Comparison of ENCODE assay signal across 14 cellular contexts in genomic region chr12:114848661-114849060, GRCh38.
DNase-seq lines count a peak whose midpoint lies in the region; ATAC-seq and TF ChIP-seq lines count a peak whose summit lies in the region.
"Had no signal": no experiment of that assay in that cellular context is flagged by ENCODE, and none has a peak within 500 bp of the region (broad histone marks: within the 10 kb centered on the region; RNA-seq: fewer than 3 reads in every experiment).

No MANE protein-coding gene starts in this region.

- H3K27me3 ChIP-seq in BJ (ENCODE audit: control insufficient read depth, insufficient read depth, low read length), result no peaks in the 10 kb centered on the region; the same call in 1 of the 2 replicates
- no peaks in the 10 kb centered on the region for H3K27me3 ChIP-seq in MG63
- H3K27me3 ChIP-seq: pancreas had no signal

- no peaks in the 10 kb centered on the region for H3K9me3 Mint-ChIP-seq in progenitor cell of endocrine pancreas (ENCODE audit: low read depth)
- H3K9me3 Mint-ChIP-seq in activated naive CD4-positive, alpha-beta T cell treated with anti-CD3 and anti-CD28 coated beads for 36 hours, result peaks cover 5% of the 10 kb centered on the region
- H3K9me3 Mint-ChIP-seq: central memory CD8-positive, alpha-beta T cell had no signal

- CTCF ChIA-PET in BJ (lab: Yijun Ruan, JAX), result interaction anchor here (0.6 kb wide), 1 partner anchor 200 kb away, joined by 3 read pairs; no protein-coding TSS in a partner anchor
- CTCF ChIA-PET in activated naive CD4-positive, alpha-beta T cell treated with anti-CD3 and anti-CD28 coated beads for 36 hours (lab: Charles Lee), result no interaction called here

- TF ChIP-seq CTCF in BJ (IDR thresholded peaks at IDR 0.05; ENCODE audit: insufficient read depth, low read depth, low read length) (no peak), fibroblast of mammary gland (conservative IDR thresholded peaks at IDR 0.05; ENCODE audit: control insufficient read depth, insufficient read depth, low read depth, low read length) (no peak), progenitor cell of endocrine pancreas (IDR thresholded peaks at IDR 0.05; ENCODE audit: unreplicated experiment) (no peak)

- no peak for ATAC-seq in HG03439 (IDR thresholded peaks at IDR 0.05; ENCODE audit: unreplicated experiment)

- POLR2A ChIA-PET in BJ (lab: Charles Lee), result no interaction called here

- peak overlapping the region; percentile 38 for H3K27ac Mint-ChIP-seq in progenitor cell of endocrine pancreas
- H3K27ac Mint-ChIP-seq in activated naive CD4-positive, alpha-beta T cell treated with anti-CD3 and anti-CD28 coated beads for 36 hours, result no peak overlapping the region
- H3K27ac Mint-ChIP-seq: memory B cell had no signal

- no peaks in the 10 kb centered on the region for H3K36me3 Mint-ChIP-seq in progenitor cell of endocrine pancreas (ENCODE audit: insufficient read depth)
- no peaks in the 10 kb centered on the region for H3K36me3 Mint-ChIP-seq in activated naive CD4-positive, alpha-beta T cell treated with anti-CD3 and anti-CD28 coated beads for 36 hours (ENCODE audit: low read depth)
- H3K36me3 Mint-ChIP-seq: memory B cell had no signal

- H3K27me3 Mint-ChIP-seq in progenitor cell of endocrine pancreas, result peaks cover 7% of the 10 kb centered on the region
- peaks cover 1% of the 10 kb centered on the region for H3K27me3 Mint-ChIP-seq in activated naive CD4-positive, alpha-beta T cell treated with anti-CD3 and anti-CD28 coated beads for 36 hours (ENCODE audit: low read depth)
- H3K27me3 Mint-ChIP-seq: central memory CD8-positive, alpha-beta T cell had no signal

- intact Hi-C loops in activated naive CD4-positive, alpha-beta T cell treated with anti-CD3 and anti-CD28 coated beads for 36 hours (cut with micrococcal nuclease), result no loop called here

- H3K4me3 ChIP-seq in BJ (ENCODE audit: low read depth, low read length) (no peak overlapping the region), MG63 (no peak overlapping the region), fibroblast of mammary gland (ENCODE audit: control insufficient read depth, low read depth, low read length) (no peak overlapping the region)
- H3K4me3 ChIP-seq: pancreas, SK-N-MC had no signal

- H3K36me3 ChIP-seq in BJ (ENCODE audit: control insufficient read depth, insufficient read depth, low read length), result no peaks in the 10 kb centered on the region
- H3K36me3 ChIP-seq in MG63, result no peaks in the 10 kb centered on the region
- H3K36me3 ChIP-seq: pancreas had no signal

- peak; percentile 58 for DNase-seq in BJ (ENCODE audit: low read depth)
- peak; percentile 35 for DNase-seq in MG63
- peak; percentile 97 for DNase-seq in fibroblast of mammary gland (ENCODE audit: low read depth)
- no peak for DNase-seq in progenitor cell of endocrine pancreas (ENCODE audit: low spot score, unreplicated experiment)
- DNase-seq in germinal center (ENCODE audit: low spot score), result no peak
- DNase-seq in activated naive CD4-positive, alpha-beta T cell treated with anti-CD3 and anti-CD28 coated beads for 36 hours, result no peak
- DNase-seq in NCI-H187 (lab: John Stamatoyannopoulos, UW), result no peak
- DNase-seq: activated CD8-positive, alpha-beta memory T cell treated with anti-CD3 and anti-CD28 coated beads for 24 hours; activated gamma-delta T cell; pancreas had no signal

- H3K4me3 Mint-ChIP-seq in progenitor cell of endocrine pancreas (ENCODE audit: low read depth), result no peak overlapping the region
- H3K4me3 Mint-ChIP-seq in activated naive CD4-positive, alpha-beta T cell treated with anti-CD3 and anti-CD28 coated beads for 36 hours, result no peak overlapping the region
- H3K4me3 Mint-ChIP-seq: central memory CD8-positive, alpha-beta T cell; memory B cell had no signal

- H3K9me3 ChIP-seq in MG63, result no peaks in the 10 kb centered on the region
- H3K9me3 ChIP-seq: pancreas had no signal

- no peaks in the 10 kb centered on the region for H3K4me1 Mint-ChIP-seq in progenitor cell of endocrine pancreas (ENCODE audit: low read depth)
- no peaks in the 10 kb centered on the region for H3K4me1 Mint-ChIP-seq in activated naive CD4-positive, alpha-beta T cell treated with anti-CD3 and anti-CD28 coated beads for 36 hours (ENCODE audit: low read depth)
- H3K4me1 Mint-ChIP-seq: central memory CD8-positive, alpha-beta T cell; memory B cell had no signal

Comparison
In these comparisons a context has a peak if more than half of its experiments do, and no peak if none do; other contexts are left out.
1. DNase-seq: peak in BJ (single experiment), MG63 (single experiment) and fibroblast of mammary gland (single experiment); none in progenitor cell of endocrine pancreas (single experiment), germinal center (single experiment), activated naive CD4-positive, alpha-beta T cell treated with anti-CD3 and anti-CD28 coated beads for 36 hours (single experiment) and NCI-H187 (0 of 2).